22 cellular contexts compared by ENCODE assay signal in the genomic region with DNA sequence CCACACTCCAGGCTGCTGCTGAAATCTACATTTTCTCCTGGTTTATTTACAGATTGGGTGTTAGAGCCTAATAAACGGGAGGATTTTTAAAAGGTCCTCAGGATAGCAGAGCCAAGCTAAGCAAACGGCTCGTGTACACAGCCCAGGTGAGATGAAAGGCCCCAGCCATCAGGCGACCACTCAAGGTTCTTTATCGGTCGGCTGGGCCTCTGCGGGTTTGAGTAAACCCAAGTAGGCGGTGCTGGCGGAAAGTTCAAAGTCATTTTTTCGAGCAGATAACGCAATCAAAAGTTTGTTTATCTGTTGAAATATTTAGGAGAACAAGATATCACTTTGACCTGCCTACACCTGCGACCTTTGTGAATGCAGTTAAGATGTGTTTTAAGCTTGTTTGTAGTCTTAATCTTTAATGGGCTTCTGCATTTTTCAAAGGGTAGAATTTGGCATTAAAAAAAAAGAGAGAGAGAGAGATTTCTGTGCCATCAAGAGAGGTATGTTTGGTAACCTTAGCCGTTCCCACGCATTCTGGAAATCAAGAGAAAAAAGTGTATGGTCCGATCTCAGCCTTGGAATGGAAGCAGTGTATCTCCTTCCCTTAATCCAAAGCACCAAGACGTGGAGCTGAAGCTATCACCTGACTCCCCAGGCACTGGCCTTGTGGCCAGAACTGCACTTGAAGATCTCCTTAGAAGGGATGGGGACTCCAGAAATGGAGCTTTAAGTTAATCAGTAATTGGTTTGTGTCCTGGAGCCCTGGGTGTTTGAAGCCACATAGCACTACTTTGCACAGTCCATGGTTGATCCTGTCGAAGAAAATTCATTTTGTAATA.
DNase-seq lines count a peak whose midpoint lies in the region; ATAC-seq and TF ChIP-seq lines count a peak whose summit lies in the region.
"Had no signal": no experiment of that assay in that cellular context is flagged by ENCODE, and none has a peak within 500 bp of the region (broad histone marks: within the 10 kb centered on the region; RNA-seq: fewer than 3 reads in every experiment).

No MANE protein-coding gene starts in this region.

- intact Hi-C loops in esophagus muscularis mucosa (cut with DNase I) (no loop called here), lower lobe of right lung (cut with DNase I) (no loop called here)

- H3K4me1 ChIP-seq in esophagus muscularis mucosa (no peaks in the 10 kb centered on the region), lower lobe of right lung (peaks cover 14% of the 10 kb centered on the region)
- H3K4me1 ChIP-seq: SJSA1 had no signal

- H3K4me3 ChIP-seq in esophagus muscularis mucosa (no peak overlapping the region), lower lobe of right lung (no peak overlapping the region), MG63 (no peak overlapping the region)
- H3K4me3 ChIP-seq: BLaER1, SJSA1 had no signal

- H3K9me3 ChIP-seq in esophagus muscularis mucosa (no peaks in the 10 kb centered on the region), lower lobe of right lung (no peaks in the 10 kb centered on the region), MG63 (0 out of 2 replicates have a peak, but pooled peaks cover 3% of the 10 kb centered on the region)
- H3K9me3 ChIP-seq: BLaER1, SJSA1 had no signal

- DNase-seq in NCI-H510A treated with DMSO at 0.1 percent for 48 hours (lab: John Stamatoyannopoulos, UW) (peak; percentile 24), NCI-H510A (lab: John Stamatoyannopoulos, UW) (no peak), esophagus muscularis mucosa (ENCODE audit: extremely low spot score) (peak; percentile 39), lower lobe of right lung (peak; percentile 76), NCI-H2107 treated with DMSO at 0.1 percent for 48 hours (lab: John Stamatoyannopoulos, UW; ENCODE audit: unreplicated experiment) (no peak), MG63 (no peak)
- no peak for DNase-seq in activated CD4-positive, alpha-beta memory T cell treated with anti-CD3 and anti-CD28 coated beads, Interleukin-2, amount 10 ng/mL, durations not matched to agents 7 days and 5 days
- DNase-seq: 8988T; CD8-positive, alpha-beta memory T cell; GF-D8; GOT3; KG1; NCI-H1048; NCI-H2107; NCI-H226; NCI-H774; PC-3; SW 1271 had no signal

- peak; percentile 89 to 91 for ATAC-seq in lower lobe of right lung
- ATAC-seq in HG03521 (IDR thresholded peaks at IDR 0.05; ENCODE audit: unreplicated experiment) = no peak
- ATAC-seq: PC-3 had no signal

- no peaks in the 10 kb centered on the region for H3K27me3 Mint-ChIP-seq in activated CD4-positive, alpha-beta memory T cell treated with anti-CD3 and anti-CD28 coated beads, Interleukin-2, amount 10 ng/mL, durations not matched to agents 7 days and 5 days

- CTCF ChIA-PET in activated CD4-positive, alpha-beta memory T cell treated with anti-CD3 and anti-CD28 coated beads, Interleukin-2, amount 10 ng/mL, durations not matched to agents 7 days and 5 days (lab: Charles Lee) = no interaction called here

- no peaks in the 10 kb centered on the region for H3K4me1 Mint-ChIP-seq in activated CD4-positive, alpha-beta memory T cell treated with anti-CD3 and anti-CD28 coated beads, Interleukin-2, amount 10 ng/mL, durations not matched to agents 7 days and 5 days
- H3K4me1 Mint-ChIP-seq: CD8-positive, alpha-beta memory T cell had no signal

- POLR2A ChIA-PET in activated CD4-positive, alpha-beta memory T cell treated with anti-CD3 and anti-CD28 coated beads, Interleukin-2, amount 10 ng/mL, durations not matched to agents 7 days and 5 days (lab: Charles Lee) = no interaction called here

- no peak for TF ChIP-seq EP300 in esophagus muscularis mucosa (IDR thresholded peaks at IDR 0.05)

- no peak for TF ChIP-seq POLR2A in esophagus muscularis mucosa (IDR thresholded peaks at IDR 0.05; ENCODE audit: low read depth)

- H3K9me3 Mint-ChIP-seq in activated CD4-positive, alpha-beta memory T cell treated with anti-CD3 and anti-CD28 coated beads, Interleukin-2, amount 10 ng/mL, durations not matched to agents 7 days and 5 days = no peaks in the 10 kb centered on the region

- TF ChIP-seq CTCF in esophagus muscularis mucosa (IDR thresholded peaks at IDR 0.05) (no peak), lower lobe of right lung (IDR thresholded peaks at IDR 0.05) (no peak)

- H3K4me3 Mint-ChIP-seq in activated CD4-positive, alpha-beta memory T cell treated with anti-CD3 and anti-CD28 coated beads, Interleukin-2, amount 10 ng/mL, durations not matched to agents 7 days and 5 days = no peak overlapping the region
- H3K4me3 Mint-ChIP-seq: CD8-positive, alpha-beta memory T cell had no signal

- no peaks in the 10 kb centered on the region for H3K36me3 ChIP-seq in esophagus muscularis mucosa
- H3K36me3 ChIP-seq in lower lobe of right lung = no peaks in the 10 kb centered on the region
- no peaks in the 10 kb centered on the region for H3K36me3 ChIP-seq in MG63
- H3K36me3 ChIP-seq: BLaER1, SJSA1 had no signal

- H3K27ac Mint-ChIP-seq in activated CD4-positive, alpha-beta memory T cell treated with anti-CD3 and anti-CD28 coated beads, Interleukin-2, amount 10 ng/mL, durations not matched to agents 7 days and 5 days = no peak overlapping the region
- H3K27ac Mint-ChIP-seq: CD8-positive, alpha-beta memory T cell had no signal

- 66% methylated on average over 17 of the region's 17 CpGs for WGBS in esophagus muscularis mucosa

- H3K36me3 Mint-ChIP-seq in activated CD4-positive, alpha-beta memory T cell treated with anti-CD3 and anti-CD28 coated beads, Interleukin-2, amount 10 ng/mL, durations not matched to agents 7 days and 5 days (ENCODE audit: low read depth) = no peaks in the 10 kb centered on the region
- H3K36me3 Mint-ChIP-seq: CD8-positive, alpha-beta memory T cell had no signal

- H3K27me3 ChIP-seq in esophagus muscularis mucosa (peaks cover 0 to 42% (median 0%) of the 10 kb centered on the region in 4 donors), lower lobe of right lung (ENCODE audit: low read depth) (no peaks in the 10 kb centered on the region), MG63 (no peaks in the 10 kb centered on the region)
- H3K27me3 ChIP-seq: BLaER1 had no signal

- H3K27ac ChIP-seq in esophagus muscularis mucosa (replicated peaks in 1 of 4) = no peak overlapping the region
- H3K27ac ChIP-seq in lower lobe of right lung = peak overlapping the region; percentile 24
- H3K27ac ChIP-seq: BLaER1, RWPE1, SJSA1 had no signal

Comparison
In these comparisons a context has a peak if more than half of its experiments do, and no peak if none do; other contexts are left out.
1. DNase-seq: peak in NCI-H510A treated with DMSO at 0.1 percent for 48 hours (single experiment), esophagus muscularis mucosa (single experiment) and lower lobe of right lung (single experiment); none in NCI-H510A (single experiment), activated CD4-positive, alpha-beta memory T cell treated with anti-CD3 and anti-CD28 coated beads, Interleukin-2, amount 10 ng/mL, durations not matched to agents 7 days and 5 days (single experiment), NCI-H2107 treated with DMSO at 0.1 percent for 48 hours (single experiment) and MG63 (single experiment).